ENCODE assay signal across 1 cellular context in genomic region chr6:111841822-111842221, GRCh38.
TF ChIP-seq lines count a peak whose summit lies in the region.

No MANE protein-coding gene starts in this region.

TF ChIP-seq in GM12878, 131 proteins besides CTCF, POLR2A, EP300 and RAD21 (continued from another document):
- no peak for TF ChIP-seq E2F8 (IDR thresholded peaks at IDR 0.05; ENCODE audit: low read depth, partially characterized antibody)
- TF ChIP-seq POU2F2 (IDR thresholded peaks at IDR 0.05; ENCODE audit: borderline replicate concordance, low read depth, low read length), result peak; percentile 73; the same call in 2 of the 3 replicates
- TF ChIP-seq ZNF207 (IDR thresholded peaks at IDR 0.05; ENCODE audit: borderline replicate concordance), result no peak
- TF ChIP-seq, protein P1, sequence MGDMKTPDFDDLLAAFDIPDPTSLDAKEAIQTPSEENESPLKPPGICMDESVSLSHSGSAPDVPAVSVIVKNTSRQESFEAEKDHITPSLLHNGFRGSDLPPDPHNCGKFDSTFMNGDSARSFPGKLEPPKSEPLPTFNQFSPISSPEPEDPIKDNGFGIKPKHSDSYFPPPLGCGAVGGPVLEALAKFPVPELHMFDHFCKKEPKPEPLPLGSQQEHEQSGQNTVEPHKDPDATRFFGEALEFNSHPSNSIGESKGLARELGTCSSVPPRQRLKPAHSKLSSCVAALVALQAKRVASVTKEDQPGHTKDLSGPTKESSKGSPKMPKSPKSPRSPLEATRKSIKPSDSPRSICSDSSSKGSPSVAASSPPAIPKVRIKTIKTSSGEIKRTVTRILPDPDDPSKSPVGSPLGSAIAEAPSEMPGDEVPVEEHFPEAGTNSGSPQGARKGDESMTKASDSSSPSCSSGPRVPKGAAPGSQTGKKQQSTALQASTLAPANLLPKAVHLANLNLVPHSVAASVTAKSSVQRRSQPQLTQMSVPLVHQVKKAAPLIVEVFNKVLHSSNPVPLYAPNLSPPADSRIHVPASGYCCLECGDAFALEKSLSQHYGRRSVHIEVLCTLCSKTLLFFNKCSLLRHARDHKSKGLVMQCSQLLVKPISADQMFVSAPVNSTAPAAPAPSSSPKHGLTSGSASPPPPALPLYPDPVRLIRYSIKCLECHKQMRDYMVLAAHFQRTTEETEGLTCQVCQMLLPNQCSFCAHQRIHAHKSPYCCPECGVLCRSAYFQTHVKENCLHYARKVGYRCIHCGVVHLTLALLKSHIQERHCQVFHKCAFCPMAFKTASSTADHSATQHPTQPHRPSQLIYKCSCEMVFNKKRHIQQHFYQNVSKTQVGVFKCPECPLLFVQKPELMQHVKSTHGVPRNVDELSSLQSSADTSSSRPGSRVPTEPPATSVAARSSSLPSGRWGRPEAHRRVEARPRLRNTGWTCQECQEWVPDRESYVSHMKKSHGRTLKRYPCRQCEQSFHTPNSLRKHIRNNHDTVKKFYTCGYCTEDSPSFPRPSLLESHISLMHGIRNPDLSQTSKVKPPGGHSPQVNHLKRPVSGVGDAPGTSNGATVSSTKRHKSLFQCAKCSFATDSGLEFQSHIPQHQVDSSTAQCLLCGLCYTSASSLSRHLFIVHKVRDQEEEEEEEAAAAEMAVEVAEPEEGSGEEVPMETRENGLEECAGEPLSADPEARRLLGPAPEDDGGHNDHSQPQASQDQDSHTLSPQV (IDR thresholded peaks at IDR 0.05), result no peak
TF ChIP-seq in GM12878: peak in this region for 35.
